10 cellular contexts compared by ENCODE assay signal in genomic region chr17:60151355-60151754, GRCh38. TPM values are rescaled to one million over a fixed set of nuclear protein-coding genes. Genes with fewer than 3 reads are reported as not detected.
DNase-seq lines count a peak whose midpoint lies in the region; ATAC-seq and TF ChIP-seq lines count a peak whose summit lies in the region.
"Had no signal": no experiment of that assay in that cellular context is flagged by ENCODE, and none has a peak within 500 bp of the region (broad histone marks: within the 10 kb centered on the region; RNA-seq: fewer than 3 reads in every experiment).

No MANE protein-coding gene starts in this region.

- DNase-seq in activated CD4-positive, alpha-beta T cell treated with anti-CD3 and anti-CD28 coated beads, Interleukin-2, amount 10 ng/mL, durations not matched to agents 24 days and 14 days: peak; percentile 71
- DNase-seq in activated CD4-positive, alpha-beta T cell treated with anti-CD3 and anti-CD28 coated beads for 4 hours: no peak
- peak; percentile 63 for DNase-seq in activated CD8-positive, alpha-beta T cell treated with anti-CD3 and anti-CD28 coated beads for 36 hours
- DNase-seq in neural progenitor cell (ENCODE audit: low spot score) (no peak), mesenteric fat pad (ENCODE audit: low spot score) (no peak), chondrocyte (ENCODE audit: low spot score) (no peak), hepatic stellate cell (ENCODE audit: low spot score) (no peak)
- DNase-seq: ACHN, NCI-H1436 had no signal

- ATAC-seq in activated CD8-positive, alpha-beta T cell treated with anti-CD3 and anti-CD28 coated beads for 36 hours: peak; percentile 85

- H3K27me3 Mint-ChIP-seq in activated CD4-positive, alpha-beta T cell treated with anti-CD3 and anti-CD28 coated beads, Interleukin-2, amount 10 ng/mL, durations not matched to agents 24 days and 14 days: peaks cover 64% of the 10 kb centered on the region
- H3K27me3 Mint-ChIP-seq in activated CD8-positive, alpha-beta T cell treated with anti-CD3 and anti-CD28 coated beads for 36 hours: peaks cover 50% of the 10 kb centered on the region
- H3K27me3 Mint-ChIP-seq in neural progenitor cell (ENCODE audit: insufficient read depth, low read depth): peaks cover 40% of the 10 kb centered on the region
- peaks cover 42% of the 10 kb centered on the region for H3K27me3 Mint-ChIP-seq in chondrocyte (ENCODE audit: low read depth)

- peaks cover 15% of the 10 kb centered on the region for H3K4me1 Mint-ChIP-seq in activated CD4-positive, alpha-beta T cell treated with anti-CD3 and anti-CD28 coated beads, Interleukin-2, amount 10 ng/mL, durations not matched to agents 24 days and 14 days
- H3K4me1 Mint-ChIP-seq in activated CD8-positive, alpha-beta T cell treated with anti-CD3 and anti-CD28 coated beads for 36 hours (ENCODE audit: low read depth): peaks cover 16% of the 10 kb centered on the region
- H3K4me1 Mint-ChIP-seq in neural progenitor cell (peaks cover 35% of the 10 kb centered on the region), chondrocyte (ENCODE audit: low read depth) (peaks cover 21% of the 10 kb centered on the region)

- peaks cover 40% of the 10 kb centered on the region for H3F3A ChIP-seq in neural progenitor cell (ENCODE audit: low read depth)

- H3K9ac ChIP-seq in neural progenitor cell: no peak overlapping the region

- intact Hi-C loops in activated CD4-positive, alpha-beta T cell treated with anti-CD3 and anti-CD28 coated beads, Interleukin-2, amount 10 ng/mL, durations not matched to agents 24 days and 14 days (cut with micrococcal nuclease): no loop called here
- intact Hi-C loops in activated CD8-positive, alpha-beta T cell treated with anti-CD3 and anti-CD28 coated beads for 36 hours (cut with micrococcal nuclease): no loop called here

- peak overlapping the region; percentile 85 for H3K4me2 ChIP-seq in neural progenitor cell

- H4K20me1 ChIP-seq in neural progenitor cell (ENCODE audit: low read depth): peaks cover 5% of the 10 kb centered on the region

- TF ChIP-seq CTCF in HEK293 (tag by site-specific recombination; IDR thresholded peaks at IDR 0.05) (no peak), neural progenitor cell (IDR thresholded peaks at IDR 0.05) (no peak), chondrocyte (IDR thresholded peaks at IDR 0.05) (no peak)
- TF ChIP-seq CTCF in activated CD8-positive, alpha-beta T cell treated with anti-CD3 and anti-CD28 coated beads for 36 hours (IDR thresholded peaks at IDR 0.05): no peak

- peaks cover 3% of the 10 kb centered on the region for H3K36me3 Mint-ChIP-seq in activated CD4-positive, alpha-beta T cell treated with anti-CD3 and anti-CD28 coated beads, Interleukin-2, amount 10 ng/mL, durations not matched to agents 24 days and 14 days (ENCODE audit: low read depth)
- H3K36me3 Mint-ChIP-seq in activated CD8-positive, alpha-beta T cell treated with anti-CD3 and anti-CD28 coated beads for 36 hours (ENCODE audit: low read depth): no peaks in the 10 kb centered on the region
- H3K36me3 Mint-ChIP-seq in neural progenitor cell: no peaks in the 10 kb centered on the region
- H3K36me3 Mint-ChIP-seq in chondrocyte (ENCODE audit: low read depth): no peaks in the 10 kb centered on the region

- CTCF ChIA-PET in HEK293 (lab: Yijun Ruan, JAX): interaction anchor here (0.6 to 1.5 kb wide), 3 partner anchors 8 to 267 kb away, joined by 3 to 9 read pairs (median 3); no protein-coding TSS in a partner anchor
- CTCF ChIA-PET in activated CD8-positive, alpha-beta T cell treated with anti-CD3 and anti-CD28 coated beads for 36 hours (lab: Charles Lee): interaction anchor here (5.7 kb wide), 1 partner anchor 10 kb away, joined by 34 read pairs; no protein-coding TSS in a partner anchor

- peak overlapping the region; percentile 67 for H3K4me3 Mint-ChIP-seq in activated CD4-positive, alpha-beta T cell treated with anti-CD3 and anti-CD28 coated beads, Interleukin-2, amount 10 ng/mL, durations not matched to agents 24 days and 14 days
- no peak overlapping the region for H3K4me3 Mint-ChIP-seq in activated CD8-positive, alpha-beta T cell treated with anti-CD3 and anti-CD28 coated beads for 36 hours
- H3K4me3 Mint-ChIP-seq in neural progenitor cell (peak overlapping the region; percentile 15), chondrocyte (ENCODE audit: unreplicated experiment) (no peak overlapping the region)

- H3K4me3 ChIP-seq in HEK293 (ENCODE audit: low read depth, low read length): no peak overlapping the region
- H3K4me3 ChIP-seq in neural progenitor cell: no peak overlapping the region

- H3K4me1 ChIP-seq in HEK293 (ENCODE audit: control insufficient read depth, insufficient read depth, low read length) (no peaks in the 10 kb centered on the region), neural progenitor cell (peaks cover 49% of the 10 kb centered on the region)

- H3K36me3 ChIP-seq in HEK293 (ENCODE audit: control insufficient read depth in 2 of 2, insufficient read depth in 1 of 2, low read length in 2 of 2) (no peaks in the 10 kb centered on the region), neural progenitor cell (no peaks in the 10 kb centered on the region)

- no peak overlapping the region for H2AFZ ChIP-seq in neural progenitor cell (replicated peaks)

- no peak overlapping the region for H3K27ac Mint-ChIP-seq in activated CD4-positive, alpha-beta T cell treated with anti-CD3 and anti-CD28 coated beads, Interleukin-2, amount 10 ng/mL, durations not matched to agents 24 days and 14 days
- no peak overlapping the region for H3K27ac Mint-ChIP-seq in activated CD8-positive, alpha-beta T cell treated with anti-CD3 and anti-CD28 coated beads for 36 hours
- H3K27ac Mint-ChIP-seq in neural progenitor cell (peak overlapping the region; percentile 29), chondrocyte (ENCODE audit: unreplicated experiment) (no peak overlapping the region)

- H3K9me3 ChIP-seq in HEK293 (ENCODE audit: control insufficient read depth, insufficient read depth, low read depth, low read length): no peaks in the 10 kb centered on the region
- no peaks in the 10 kb centered on the region for H3K9me3 ChIP-seq in neural progenitor cell (ENCODE audit: low read depth)

- no peaks in the 10 kb centered on the region for H3K9me3 Mint-ChIP-seq in activated CD4-positive, alpha-beta T cell treated with anti-CD3 and anti-CD28 coated beads, Interleukin-2, amount 10 ng/mL, durations not matched to agents 24 days and 14 days
- H3K9me3 Mint-ChIP-seq in activated CD8-positive, alpha-beta T cell treated with anti-CD3 and anti-CD28 coated beads for 36 hours: no peaks in the 10 kb centered on the region
- H3K9me3 Mint-ChIP-seq in neural progenitor cell: no peaks in the 10 kb centered on the region
- H3K9me3 Mint-ChIP-seq in chondrocyte (ENCODE audit: low read depth): no peaks in the 10 kb centered on the region

- no peaks in the 10 kb centered on the region for H3K79me2 ChIP-seq in neural progenitor cell (ENCODE audit: low read depth)

- peaks cover 29% of the 10 kb centered on the region for H3K27me3 ChIP-seq in neural progenitor cell

- H3K27ac ChIP-seq in HEK293 (ENCODE audit: extremely low read depth, low read depth, low read length): no peak overlapping the region
- H3K27ac ChIP-seq in neural progenitor cell: no peak overlapping the region

- POLR2A ChIA-PET in HEK293 (lab: Yijun Ruan, JAX): no interaction called here
- POLR2A ChIA-PET in activated CD8-positive, alpha-beta T cell treated with anti-CD3 and anti-CD28 coated beads for 36 hours (lab: Charles Lee): interaction anchor here (0.6 to 2.0 kb wide), 4 partner anchors 11 to 327 kb away, joined by 3 to 7 read pairs (median 3); no protein-coding TSS in a partner anchor

TF ChIP-seq in HEK293, 187 proteins besides CTCF, POLR2A, EP300 and RAD21:
- TF ChIP-seq ZNF433 (tag by site-specific recombination; IDR thresholded peaks at IDR 0.05; ENCODE audit: low read depth): no peak
- TF ChIP-seq SP7 (tag by site-specific recombination; IDR thresholded peaks at IDR 0.05): 0 out of 2 replicates have a peak, but pooled peaks have one; percentile 25

RNA-seq across cellular contexts. Expression of gene CA4, which starts 1.6 kb away (rescaled TPM):
- not detected in 2 replicates for total RNA-seq in activated CD4-positive, alpha-beta T cell treated with anti-CD3 and anti-CD28 coated beads, Interleukin-2, amount 10 ng/mL, durations not matched to agents 24 days and 14 days
- not detected for total RNA-seq in activated CD8-positive, alpha-beta T cell treated with anti-CD3 and anti-CD28 coated beads for 36 hours
- 14.1 TPM in 2 replicates for total RNA-seq in neural progenitor cell (ENCODE audit: low replicate concordance)
- total RNA-seq in mesenteric fat pad: 100 TPM
- not detected in 3 replicates for total RNA-seq in chondrocyte

Comparison
In these comparisons a context has a peak if more than half of its experiments do, and no peak if none do; other contexts are left out.
1. DNase-seq: peak in activated CD4-positive, alpha-beta T cell treated with anti-CD3 and anti-CD28 coated beads, Interleukin-2, amount 10 ng/mL, durations not matched to agents 24 days and 14 days (single experiment) and activated CD8-positive, alpha-beta T cell treated with anti-CD3 and anti-CD28 coated beads for 36 hours (single experiment); none in activated CD4-positive, alpha-beta T cell treated with anti-CD3 and anti-CD28 coated beads for 4 hours (0 of 2), neural progenitor cell (single experiment), mesenteric fat pad (single experiment), chondrocyte (single experiment) and hepatic stellate cell (single experiment).
2. H3K4me3 Mint-ChIP-seq: peak in activated CD4-positive, alpha-beta T cell treated with anti-CD3 and anti-CD28 coated beads, Interleukin-2, amount 10 ng/mL, durations not matched to agents 24 days and 14 days (single experiment) and neural progenitor cell (single experiment); none in activated CD8-positive, alpha-beta T cell treated with anti-CD3 and anti-CD28 coated beads for 36 hours (single experiment) and chondrocyte (single experiment).
3. RNA of gene CA4, which starts 1.6 kb away (total RNA-seq): 100 TPM in mesenteric fat pad (single experiment) and 14.1 TPM in neural progenitor cell; not detected in activated CD4-positive, alpha-beta T cell treated with anti-CD3 and anti-CD28 coated beads, Interleukin-2, amount 10 ng/mL, durations not matched to agents 24 days and 14 days, not detected in activated CD8-positive, alpha-beta T cell treated with anti-CD3 and anti-CD28 coated beads for 36 hours and not detected in chondrocyte; every median in the first group is over 10 times any median in the second.